Comparison of ENCODE assay signal across 12 cellular contexts in the genomic region with DNA sequence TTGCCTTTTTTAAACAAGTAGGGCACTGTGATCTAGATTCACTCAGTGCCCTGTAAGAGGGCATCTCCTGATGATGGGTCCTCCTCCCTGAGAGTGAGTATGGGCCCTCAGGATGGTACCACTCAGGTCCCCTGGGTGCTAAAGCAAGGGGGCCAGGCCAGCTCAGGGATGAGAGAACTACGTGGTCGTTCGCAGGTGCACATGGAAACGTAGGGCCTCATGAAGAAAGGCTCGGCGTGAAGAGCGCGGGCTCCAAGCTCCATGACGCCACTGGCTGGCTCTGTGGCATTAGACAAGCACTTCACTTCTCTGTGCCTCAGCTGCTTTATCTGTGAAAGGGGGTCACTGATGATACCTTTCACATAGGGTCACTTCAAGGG. TPM values are rescaled to one million over a fixed set of nuclear protein-coding genes. Genes with fewer than 3 reads are reported as not detected.
DNase-seq lines count a peak whose midpoint lies in the region; TF ChIP-seq lines count a peak whose summit lies in the region.
"Had no signal": no experiment of that assay in that cellular context is flagged by ENCODE, and none has a peak within 500 bp of the region (broad histone marks: within the 10 kb centered on the region; RNA-seq: fewer than 3 reads in every experiment).

No MANE protein-coding gene starts in this region.

- H3K4me1 Mint-ChIP-seq in CD8-positive, alpha-beta memory T cell: peaks cover 26 to 29% (median 28%) of the 10 kb centered on the region in 3 donors
- H3K4me1 Mint-ChIP-seq in glutamatergic neuron (ENCODE audit: low read depth, unreplicated experiment): peaks cover 35% of the 10 kb centered on the region

- no peak for DNase-seq in CD8-positive, alpha-beta memory T cell
- DNase-seq in WERI-Rb-1 (no peak), glutamatergic neuron (no peak), NCI-H1048 (lab: John Stamatoyannopoulos, UW) (no peak), HuH-7 (ENCODE audit: low spot score) (no peak), hypothalamus (lab: John Stamatoyannopoulos, UW) (no peak)
- DNase-seq in stimulated activated CD4-positive, alpha-beta T cell treated with anti-CD3 and anti-CD28 coated beads, Interleukin-2, amount 100 ng/mL, for 24 hours: no peak
- DNase-seq: activated naive CD8-positive, alpha-beta T cell treated with anti-CD3 and anti-CD28 coated beads for 36 hours; effector CD4-positive, alpha-beta T cell; NCI-H1092 treated with DMSO at 0.1 percent for 48 hours had no signal

- CTCF ChIA-PET in CD8-positive, alpha-beta memory T cell (lab: Charles Lee): interaction anchor here (1.1 to 1.4 kb wide), 3 partner anchors 14 to 24 kb away, joined by 3 read pairs; no protein-coding TSS in a partner anchor

- H3K27me3 Mint-ChIP-seq in CD8-positive, alpha-beta memory T cell: no peaks in the 10 kb centered on the region
- H3K27me3 Mint-ChIP-seq in glutamatergic neuron (ENCODE audit: unreplicated experiment): peaks cover 9% of the 10 kb centered on the region
- H3K27me3 Mint-ChIP-seq: activated naive CD8-positive, alpha-beta T cell treated with anti-CD3 and anti-CD28 coated beads for 36 hours had no signal

- peak overlapping the region in 1 of 3 donors; percentile 69 for H3K9ac ChIP-seq in skeletal muscle tissue (ENCODE audit: low read depth in 1 of 3, low read length in 3 of 3)

- H3K4me1 ChIP-seq in CD8-positive, alpha-beta memory T cell (ENCODE audit: insufficient read depth, low read length): peaks cover 25% of the 10 kb centered on the region
- H3K4me1 ChIP-seq in skeletal muscle tissue (ENCODE audit: control insufficient read depth in 3 of 3, insufficient read depth in 3 of 3, low read length in 3 of 3): peaks cover 26 to 31% (median 30%) of the 10 kb centered on the region in 3 donors

- peak overlapping the region in 2 of 8 donors; percentile 91 to 96 for H3K27ac Mint-ChIP-seq in CD8-positive, alpha-beta memory T cell
- H3K27ac Mint-ChIP-seq in glutamatergic neuron (ENCODE audit: unreplicated experiment): peak overlapping the region; percentile 98

- H3K27me3 ChIP-seq in CD8-positive, alpha-beta memory T cell (ENCODE audit: insufficient read depth, low read length, poor library complexity, severe bottlenecking): no peaks in the 10 kb centered on the region
- H3K27me3 ChIP-seq in WERI-Rb-1 (ENCODE audit: insufficient read depth, low read depth, severe bottlenecking) (no peaks in the 10 kb centered on the region), skeletal muscle tissue (ENCODE audit: control insufficient read depth in 3 of 3, insufficient read depth in 3 of 3, low read length in 3 of 3) (no peaks in the 10 kb centered on the region)

- H3K9me3 ChIP-seq in CD8-positive, alpha-beta memory T cell (ENCODE audit: low read length): no peaks in the 10 kb centered on the region
- no peaks in the 10 kb centered on the region for H3K9me3 ChIP-seq in WERI-Rb-1 (ENCODE audit: severe bottlenecking)
- H3K9me3 ChIP-seq in skeletal muscle tissue (ENCODE audit: control insufficient read depth in 3 of 3, low read length in 3 of 3): no peaks in the 10 kb centered on the region

- H3K4me3 ChIP-seq in CD8-positive, alpha-beta memory T cell (ENCODE audit: low read length): no peak overlapping the region
- H3K4me3 ChIP-seq in WERI-Rb-1 (ENCODE audit: low read depth, low read length) (no peak overlapping the region), skeletal muscle tissue (ENCODE audit: low read length in 3 of 3) (peak overlapping the region in 1 of 3 donors; percentile 6)

- POLR2A ChIA-PET in CD8-positive, alpha-beta memory T cell (lab: Charles Lee): no interaction called here

- peaks cover 7 to 32% (median 10%) of the 10 kb centered on the region in 3 donors for H3K36me3 Mint-ChIP-seq in CD8-positive, alpha-beta memory T cell
- peaks cover 4% of the 10 kb centered on the region for H3K36me3 Mint-ChIP-seq in glutamatergic neuron (ENCODE audit: unreplicated experiment)

- H3K36me3 ChIP-seq in CD8-positive, alpha-beta memory T cell (ENCODE audit: insufficient read depth, low read length): peaks cover 12% of the 10 kb centered on the region
- peaks cover 18% of the 10 kb centered on the region for H3K36me3 ChIP-seq in WERI-Rb-1
- peaks cover 0 to 5% (median 0%) of the 10 kb centered on the region in 3 donors for H3K36me3 ChIP-seq in skeletal muscle tissue (ENCODE audit: control insufficient read depth in 3 of 3, insufficient read depth in 3 of 3, low read length in 3 of 3)

- H3K4me3 Mint-ChIP-seq in CD8-positive, alpha-beta memory T cell: no peak overlapping the region
- H3K4me3 Mint-ChIP-seq in glutamatergic neuron (ENCODE audit: unreplicated experiment): peak overlapping the region; percentile 87
- H3K4me3 Mint-ChIP-seq: activated naive CD8-positive, alpha-beta T cell treated with anti-CD3 and anti-CD28 coated beads for 36 hours had no signal

- peak overlapping the region; percentile 80 for H3K27ac ChIP-seq in CD8-positive, alpha-beta memory T cell (ENCODE audit: low read depth, low read length)
- peak overlapping the region; percentile 2 for H3K27ac ChIP-seq in WERI-Rb-1
- H3K27ac ChIP-seq in skeletal muscle tissue (ENCODE audit: low read depth, low read length): peak overlapping the region; percentile 44
- H3K27ac ChIP-seq: C4-2B had no signal

- TF ChIP-seq CTCF in WERI-Rb-1 (IDR thresholded peaks at IDR 0.05; ENCODE audit: low read depth, low read length) (no peak), glutamatergic neuron (IDR thresholded peaks at IDR 0.05; ENCODE audit: partially characterized antibody, unreplicated experiment) (no peak)

- H3K9me3 Mint-ChIP-seq in CD8-positive, alpha-beta memory T cell: no peaks in the 10 kb centered on the region
- H3K9me3 Mint-ChIP-seq in glutamatergic neuron (ENCODE audit: unreplicated experiment): peaks cover 12% of the 10 kb centered on the region
- H3K9me3 Mint-ChIP-seq: activated naive CD8-positive, alpha-beta T cell treated with anti-CD3 and anti-CD28 coated beads for 36 hours had no signal

RNA-seq across cellular contexts. Expression of gene SYNJ2, which starts 50.7 kb away (rescaled TPM):
- 10 to 100 TPM; 16.7 to 17.5 TPM for total RNA-seq in CD8-positive, alpha-beta memory T cell
- polyA plus RNA-seq in CD8-positive, alpha-beta memory T cell: 8.7 TPM
- total RNA-seq in glutamatergic neuron (ENCODE audit: unreplicated experiment): 2.4 TPM
- 8.4 TPM for total RNA-seq in skeletal muscle tissue

Comparison
In these comparisons a context has a peak if more than half of its experiments do, and no peak if none do; other contexts are left out.
1. H3K27ac ChIP-seq: peak in every context shown above with its lines; median percentile 80 in CD8-positive, alpha-beta memory T cell; 44 in skeletal muscle tissue; 2 in WERI-Rb-1.